In the genomic region with DNA sequence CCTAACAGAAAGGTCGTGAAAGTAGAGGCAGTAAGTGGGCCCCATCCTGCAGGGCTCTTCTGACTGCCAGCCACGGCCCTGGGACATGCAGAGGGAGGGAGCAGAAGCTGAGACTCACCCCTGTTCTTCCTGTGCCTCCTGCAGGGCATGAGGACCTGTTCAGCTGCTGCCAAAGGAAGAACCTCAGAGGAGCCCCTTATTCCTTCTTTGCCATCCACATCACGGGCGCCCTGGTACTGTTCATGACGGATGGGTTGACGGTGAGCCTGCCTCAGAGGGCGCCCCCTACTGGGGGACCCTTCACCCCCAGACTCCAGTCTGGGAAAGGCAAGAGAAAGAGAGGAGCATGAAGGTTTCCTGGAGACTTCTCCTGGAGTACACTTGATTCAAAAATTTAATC, we compare ENCODE assay signal across 12 cellular contexts. TPM values are rescaled to one million over a fixed set of nuclear protein-coding genes. Genes with fewer than 3 reads are reported as not detected.
DNase-seq lines count a peak whose midpoint lies in the region; ATAC-seq and TF ChIP-seq lines count a peak whose summit lies in the region.
"Had no signal": no experiment of that assay in that cellular context is flagged by ENCODE, and none has a peak within 500 bp of the region (broad histone marks: within the 10 kb centered on the region; RNA-seq: fewer than 3 reads in every experiment).

No MANE protein-coding gene starts in this region.

- in situ Hi-C loops in IMR-90 (cut with MboI; ENCODE audit: low sequenced_read_pairs), result no loop called here

- H4K5ac ChIP-seq in IMR-90 (ENCODE audit: low read depth, low read length), result no peak overlapping the region

- no peak overlapping the region for H4K8ac ChIP-seq in IMR-90 (ENCODE audit: low read depth in 2 of 2, low read length in 2 of 2)

- CTCF ChIA-PET in IMR-90 (lab: Yijun Ruan, JAX), result no interaction called here

- intact Hi-C loops in IMR-90 (cut with micrococcal nuclease), result no loop called here

- H2BK120ac ChIP-seq in IMR-90 (ENCODE audit: low read depth, low read length), result no peak overlapping the region

- H3K9me1 ChIP-seq in IMR-90 (ENCODE audit: insufficient read depth, low read length), result no peaks in the 10 kb centered on the region

- H3K4me1 Mint-ChIP-seq in progenitor cell of endocrine pancreas (ENCODE audit: low read depth), result no peaks in the 10 kb centered on the region

- H2BK15ac ChIP-seq in IMR-90 (ENCODE audit: low read depth, low read length), result no peak overlapping the region

- TF ChIP-seq POLR2A in IMR-90 (IDR thresholded peaks at IDR 0.05; ENCODE audit: low read depth, low read length), result no peak

- H3K27ac ChIP-seq in IMR-90 (ENCODE audit: insufficient read depth, low read length), result no peak overlapping the region
- H3K27ac ChIP-seq: gastrocnemius medialis, SK-N-MC had no signal

- no peak overlapping the region for H3K27ac Mint-ChIP-seq in progenitor cell of endocrine pancreas

- H4K20me1 ChIP-seq in IMR-90 (ENCODE audit: insufficient read depth, low read length), result no peaks in the 10 kb centered on the region

- no peak overlapping the region for H4K91ac ChIP-seq in IMR-90 (ENCODE audit: insufficient read depth, low read depth, low read length)

- H3K4me1 ChIP-seq in IMR-90 (ENCODE audit: control insufficient read depth, insufficient read depth, low read length), result peaks cover 2% of the 10 kb centered on the region; the same call in 1 of the 2 replicates
- H3K4me1 ChIP-seq: gastrocnemius medialis had no signal

- H2AFZ ChIP-seq in IMR-90 (replicated peaks; ENCODE audit: low read length, poor library complexity), result no peak overlapping the region

- H3K4me2 ChIP-seq in IMR-90 (ENCODE audit: low read depth, low read length), result no peak overlapping the region

- H3K18ac ChIP-seq in IMR-90 (ENCODE audit: low read depth, low read length), result no peak overlapping the region

- no peak overlapping the region for H3K4ac ChIP-seq in IMR-90 (ENCODE audit: low read depth, low read length)

- H3K4me3 ChIP-seq in IMR-90 (ENCODE audit: insufficient read depth, low read depth, low read length) (no peak overlapping the region), choroid plexus epithelial cell (ENCODE audit: low read depth, low read length) (no peak overlapping the region)
- H3K4me3 ChIP-seq: body of pancreas, gastrocnemius medialis, SK-N-MC had no signal

- no peak overlapping the region for H3K14ac ChIP-seq in IMR-90 (replicated peaks; ENCODE audit: low read depth, low read length)

- H3K9me3 ChIP-seq in IMR-90 (ENCODE audit: control insufficient read depth, insufficient read depth, low read length), result no peaks in the 10 kb centered on the region
- H3K9me3 ChIP-seq: body of pancreas, gastrocnemius medialis had no signal

- no peak overlapping the region for H2AK5ac ChIP-seq in IMR-90 (ENCODE audit: low read depth, low read length)

- H3K27me3 Mint-ChIP-seq in progenitor cell of endocrine pancreas, result peaks cover 25% of the 10 kb centered on the region

- TF ChIP-seq RAD21 in IMR-90 (IDR thresholded peaks at IDR 0.05; ENCODE audit: low read length), result no peak

- peak; percentile 19 for DNase-seq in DMS 273 (lab: John Stamatoyannopoulos, UW; ENCODE audit: unreplicated experiment)
- DNase-seq in DMS 273 treated with DMSO at 0.1 percent for 48 hours (lab: John Stamatoyannopoulos, UW), result no peak
- no peak for DNase-seq in IMR-90
- DNase-seq in choroid plexus epithelial cell (ENCODE audit: low read depth), result no peak
- no peak for DNase-seq in progenitor cell of endocrine pancreas (ENCODE audit: low spot score, unreplicated experiment)
- no peak for DNase-seq in stimulated activated naive CD4-positive, alpha-beta T cell (lab: John Stamatoyannopoulos, UW)
- DNase-seq: 8988T, gastrocnemius medialis had no signal

- no CpG with 5 or more reads among the region's 7 CpGs for WGBS in IMR-90 (ENCODE audit: extremely low coverage in 2 of 2, insufficient read length in 1 of 2), 2 experiments

- no TSS peak for BruUV-seq in IMR-90 (replicated peaks; lab: Mats Ljungman, UMichigan)

- H3K9me3 Mint-ChIP-seq in progenitor cell of endocrine pancreas (ENCODE audit: low read depth), result no peaks in the 10 kb centered on the region

- no peak overlapping the region for H3K23ac ChIP-seq in IMR-90 (ENCODE audit: low read depth, low read length)

- ATAC-seq in IMR-90 (ENCODE audit: low read depth) (no peak), HG03432 (IDR thresholded peaks at IDR 0.05; ENCODE audit: unreplicated experiment) (no peak), GM18907 (IDR thresholded peaks at IDR 0.05; ENCODE audit: unreplicated experiment) (no peak)
- ATAC-seq: gastrocnemius medialis had no signal

- dilution Hi-C loops in IMR-90 (cut with HindIII; ENCODE audit: low sequenced_read_pairs, unreplicated experiment), result no loop called here

- POLR2A ChIA-PET in IMR-90 (lab: Charles Lee; ENCODE audit: unreplicated experiment), result no interaction called here

- no peaks in the 10 kb centered on the region for H3K79me1 ChIP-seq in IMR-90 (ENCODE audit: low read depth in 1 of 2, low read length in 2 of 2)

- no peaks in the 10 kb centered on the region for H3K36me3 ChIP-seq in IMR-90 (ENCODE audit: control insufficient read depth, insufficient read depth, low read length)
- H3K36me3 ChIP-seq: gastrocnemius medialis had no signal

- peak; percentile 22; the same call in 1 of the 2 replicates for TF ChIP-seq CTCF in IMR-90 (conservative IDR thresholded peaks at IDR 0.05; ENCODE audit: low read depth, low read length)
- peak; percentile 32 for TF ChIP-seq CTCF in choroid plexus epithelial cell (conservative IDR thresholded peaks at IDR 0.05; ENCODE audit: low read depth, low read length)
- TF ChIP-seq CTCF in progenitor cell of endocrine pancreas (IDR thresholded peaks at IDR 0.05; ENCODE audit: unreplicated experiment), result peak; percentile 46

- H3K9ac ChIP-seq in IMR-90 (ENCODE audit: low read depth, low read length), result no peak overlapping the region

- peaks cover 30% of the 10 kb centered on the region for H3K27me3 ChIP-seq in IMR-90 (ENCODE audit: control insufficient read depth, insufficient read depth, low read length)
- H3K27me3 ChIP-seq: body of pancreas had no signal

- H3K4me3 Mint-ChIP-seq in progenitor cell of endocrine pancreas (ENCODE audit: low read depth), result no peak overlapping the region

- no peak overlapping the region for H2BK5ac ChIP-seq in IMR-90 (ENCODE audit: low read depth, low read length, poor library complexity, severe bottlenecking)

- H2AK9ac ChIP-seq in IMR-90 (replicated peaks; ENCODE audit: low read depth, low read length, poor library complexity), result no peak overlapping the region

- H3K36me3 Mint-ChIP-seq in progenitor cell of endocrine pancreas (ENCODE audit: insufficient read depth), result no peaks in the 10 kb centered on the region

- no peak overlapping the region for H2BK20ac ChIP-seq in IMR-90 (ENCODE audit: low read depth, low read length)

- H3K56ac ChIP-seq in IMR-90 (ENCODE audit: extremely low read depth, insufficient read depth, low read length), result no peak overlapping the region

TF ChIP-seq in IMR-90, 13 proteins besides CTCF, POLR2A, EP300 and RAD21:
- TF ChIP-seq RFX5 (IDR thresholded peaks at IDR 0.05; ENCODE audit: low read depth, low read length) (no peak), NFE2L2 (IDR thresholded peaks at IDR 0.05; ENCODE audit: low read depth, low read length) (no peak), MAFK (IDR thresholded peaks at IDR 0.05; ENCODE audit: low read depth, low read length) (no peak), MAZ (IDR thresholded peaks at IDR 0.05; ENCODE audit: borderline replicate concordance, low read depth, low read length) (no peak), CEBPB (IDR thresholded peaks at IDR 0.05; ENCODE audit: low read depth, low read length) (no peak), CHD1 (IDR thresholded peaks at IDR 0.05; ENCODE audit: low read depth, low read length) (no peak), MXI1 (IDR thresholded peaks at IDR 0.05; ENCODE audit: borderline replicate concordance, low read depth, low read length) (no peak), FOS (IDR thresholded peaks at IDR 0.05; ENCODE audit: low read depth, low read length) (no peak), SMC3 (IDR thresholded peaks at IDR 0.05; ENCODE audit: low read depth, low read length) (no peak), BHLHE40 (IDR thresholded peaks at IDR 0.05; ENCODE audit: low read depth, low read length) (no peak), RCOR1 (IDR thresholded peaks at IDR 0.05; ENCODE audit: insufficient replicate concordance, low read length) (no peak)
- TF ChIP-seq, protein P1, sequence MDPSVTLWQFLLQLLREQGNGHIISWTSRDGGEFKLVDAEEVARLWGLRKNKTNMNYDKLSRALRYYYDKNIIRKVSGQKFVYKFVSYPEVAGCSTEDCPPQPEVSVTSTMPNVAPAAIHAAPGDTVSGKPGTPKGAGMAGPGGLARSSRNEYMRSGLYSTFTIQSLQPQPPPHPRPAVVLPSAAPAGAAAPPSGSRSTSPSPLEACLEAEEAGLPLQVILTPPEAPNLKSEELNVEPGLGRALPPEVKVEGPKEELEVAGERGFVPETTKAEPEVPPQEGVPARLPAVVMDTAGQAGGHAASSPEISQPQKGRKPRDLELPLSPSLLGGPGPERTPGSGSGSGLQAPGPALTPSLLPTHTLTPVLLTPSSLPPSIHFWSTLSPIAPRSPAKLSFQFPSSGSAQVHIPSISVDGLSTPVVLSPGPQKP (IDR thresholded peaks at IDR 0.05; ENCODE audit: borderline replicate concordance, low read depth, low read length), result no peak
- TF ChIP-seq, protein P2, sequence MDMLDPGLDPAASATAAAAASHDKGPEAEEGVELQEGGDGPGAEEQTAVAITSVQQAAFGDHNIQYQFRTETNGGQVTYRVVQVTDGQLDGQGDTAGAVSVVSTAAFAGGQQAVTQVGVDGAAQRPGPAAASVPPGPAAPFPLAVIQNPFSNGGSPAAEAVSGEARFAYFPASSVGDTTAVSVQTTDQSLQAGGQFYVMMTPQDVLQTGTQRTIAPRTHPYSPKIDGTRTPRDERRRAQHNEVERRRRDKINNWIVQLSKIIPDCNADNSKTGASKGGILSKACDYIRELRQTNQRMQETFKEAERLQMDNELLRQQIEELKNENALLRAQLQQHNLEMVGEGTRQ (IDR thresholded peaks at IDR 0.05; ENCODE audit: low read depth, low read length), result no peak

RNA-seq across cellular contexts. Expression of a gene that starts 47.1 kb away (rescaled TPM):
- total RNA-seq in IMR-90 (2012; rRNA removed), result 11.3 and 15.6 TPM in 2 replicates
- 3.3 and 4.6 TPM in 2 replicates for polyA plus RNA-seq in IMR-90 (2012; rRNA removed)
- 0.54 and 0.71 TPM in 2 replicates for polyA plus RNA-seq in IMR-90 (2012; cell fraction: cytosol; rRNA removed)
- 1.1 and 8.4 TPM in 2 replicates for polyA plus RNA-seq in IMR-90 (2012; cell fraction: nucleus; rRNA removed; ENCODE audit: low replicate concordance)
- total RNA-seq in progenitor cell of endocrine pancreas, result 25.7 and 30.2 TPM in 2 replicates
